Comparison of ENCODE assay signal across 25 cellular contexts in genomic region chr1:221162352-221162751, GRCh38.
DNase-seq lines count a peak whose midpoint lies in the region; ATAC-seq, FAIRE-seq and TF ChIP-seq lines count a peak whose summit lies in the region.
"Had no signal": no experiment of that assay in that cellular context is flagged by ENCODE, and none has a peak within 500 bp of the region (broad histone marks: within the 10 kb centered on the region; RNA-seq: fewer than 3 reads in every experiment).

No MANE protein-coding gene starts in this region.

- no peaks in the 10 kb centered on the region for H3K36me3 ChIP-seq in HEK293 (ENCODE audit: control insufficient read depth in 2 of 2, insufficient read depth in 1 of 2, low read length in 2 of 2)
- H3K36me3 ChIP-seq in endothelial cell of umbilical vein (ENCODE audit: control insufficient read depth in 2 of 2, extremely low read depth in 1 of 2, insufficient read depth in 2 of 2, low read length in 2 of 2), result no peaks in the 10 kb centered on the region

- POLR2A ChIA-PET in HEK293 (lab: Yijun Ruan, JAX), result no interaction called here
- POLR2A ChIA-PET in endothelial cell of umbilical vein (lab: Charles Lee), result no interaction called here

- H3K4me2 ChIP-seq in endothelial cell of umbilical vein (ENCODE audit: insufficient read depth, low read length), result no peak overlapping the region

- no TSS peak for BruUV-seq in endothelial cell of umbilical vein (replicated peaks; lab: Mats Ljungman, UMichigan)

- intact Hi-C loops in endothelial cell of umbilical vein (cut with micrococcal nuclease), result loop anchor here (10.0 kb wide), 1 partner anchor 252 kb away; no protein-coding TSS in a partner anchor

- H3K27ac ChIP-seq in HEK293 (ENCODE audit: extremely low read depth, low read depth, low read length) (no peak overlapping the region), endothelial cell of umbilical vein (ENCODE audit: insufficient read depth, low read depth, low read length) (no peak overlapping the region)

- no peaks in the 10 kb centered on the region for H3K79me2 ChIP-seq in endothelial cell of umbilical vein (ENCODE audit: control insufficient read depth, insufficient read depth, low read length)

- no peaks in the 10 kb centered on the region for H3K9me3 ChIP-seq in HEK293 (ENCODE audit: control insufficient read depth, insufficient read depth, low read depth, low read length)
- no peaks in the 10 kb centered on the region for H3K9me3 ChIP-seq in endothelial cell of umbilical vein (replicated peaks; ENCODE audit: control insufficient read depth, insufficient read depth, low read length)

- H3K9ac ChIP-seq in endothelial cell of umbilical vein (replicated peaks; ENCODE audit: extremely low read depth, insufficient read depth, low read length), result no peak overlapping the region

- H4K20me1 ChIP-seq in endothelial cell of umbilical vein (replicated peaks; ENCODE audit: control insufficient read depth, extremely low read depth, insufficient read depth, low read length), result no peaks in the 10 kb centered on the region

- no peaks in the 10 kb centered on the region for H3K9me1 ChIP-seq in endothelial cell of umbilical vein (replicated peaks; ENCODE audit: control insufficient read depth, extremely low read depth, insufficient read depth, low read length)

- CTCF ChIA-PET in HEK293 (lab: Yijun Ruan, JAX) (no interaction called here), endothelial cell of umbilical vein (lab: Charles Lee) (interaction anchor here (1.3 to 2.2 kb wide), 4 partner anchors 41 to 286 kb away, joined by 4 to 9 read pairs (median 6); no protein-coding TSS in a partner anchor)

- FAIRE-seq in endothelial cell of umbilical vein (lab: Jason Lieb, UNC), result no peak
- FAIRE-seq: GM19239, HepG2 had no signal

- no peak for TF ChIP-seq CTCF in HEK293 (tag by site-specific recombination; IDR thresholded peaks at IDR 0.05)
- no peak for TF ChIP-seq CTCF in endothelial cell of umbilical vein (IDR thresholded peaks at IDR 0.05; ENCODE audit: extremely low read depth in 1 of 2, insufficient read depth in 1 of 2, low read depth in 1 of 2, low read length in 2 of 2)

- TF ChIP-seq POLR2A in endothelial cell of umbilical vein (IDR thresholded peaks at IDR 0.05; ENCODE audit: low read depth, low read length), result no peak

- H3K4me3 ChIP-seq in HEK293 (ENCODE audit: low read depth, low read length), result no peak overlapping the region
- no peak overlapping the region for H3K4me3 ChIP-seq in endothelial cell of umbilical vein (replicated peaks in 1 of 3; ENCODE audit: insufficient read depth in 1 of 3, low read depth in 1 of 3, low read length in 3 of 3)
- H3K4me3 ChIP-seq in skeletal muscle cell (ENCODE audit: low read depth, low read length), result no peak overlapping the region

- no peaks in the 10 kb centered on the region for H3K27me3 ChIP-seq in endothelial cell of umbilical vein (ENCODE audit: control insufficient read depth in 2 of 2, insufficient read depth in 2 of 2, low read length in 2 of 2)

- no peak overlapping the region for H2AFZ ChIP-seq in endothelial cell of umbilical vein (ENCODE audit: low read depth, low read length)

- dilution Hi-C loops in endothelial cell of umbilical vein (cut with MboI; ENCODE audit: extremely low pct_ligation_motif_present, low sequenced_read_pairs), result no loop called here

- H3K4me1 ChIP-seq in HEK293 (ENCODE audit: control insufficient read depth, insufficient read depth, low read length) (no peaks in the 10 kb centered on the region; the same call in 1 of the 2 replicates), endothelial cell of umbilical vein (ENCODE audit: control insufficient read depth, extremely low read depth, insufficient read depth, low read length) (peaks cover 40% of the 10 kb centered on the region)

- DNase-seq in NCI-H510A treated with DMSO at 0.1 percent for 48 hours (lab: John Stamatoyannopoulos, UW) (peak; percentile 9), NCI-H510A (lab: John Stamatoyannopoulos, UW) (no peak), endothelial cell of umbilical vein (ENCODE audit: low read depth, low spot score) (peak; percentile 28), skeletal muscle cell (ENCODE audit: low read depth) (peak; percentile 4), EL (no peak)
- DNase-seq: 8988T; CD4-positive, CD25-positive, alpha-beta regulatory T cell; COR-L47; DMS 273 treated with DMSO at 0.1 percent for 48 hours; DND-41; GDM1; GOT3; KBM-7; NCI-H1694 treated with DMSO at 0.1 percent for 48 hours; NCI-H2107; NCI-H226; NCI-H526 treated with DMSO at 0.1 percent for 48 hours; RPMI8226; SHP77 treated with DMSO at 0.1 percent for 48 hours had no signal

- no peak for ATAC-seq in GM18498 (IDR thresholded peaks at IDR 0.05; ENCODE audit: unreplicated experiment)
- no peak for ATAC-seq in GM21737 (IDR thresholded peaks at IDR 0.05; ENCODE audit: unreplicated experiment)
- ATAC-seq: HepG2, SK-N-SH treated with all-trans-retinoic acid at 6 μM for 48 hours had no signal

TF ChIP-seq in HEK293, 187 proteins besides CTCF, POLR2A, EP300 and RAD21 (continues in another document):
- TF ChIP-seq IKZF3 (tag by site-specific recombination; IDR thresholded peaks at IDR 0.05), result peak; percentile 59; the same call in 1 of the 2 replicates
- no peak for TF ChIP-seq ZBTB6 (tag by site-specific recombination; IDR thresholded peaks at IDR 0.05)
- TF ChIP-seq SETDB1 (IDR thresholded peaks at IDR 0.05; ENCODE audit: insufficient read length, low read length), result peak; percentile 52
- no peak for TF ChIP-seq ZSCAN18 (tag by site-specific recombination; IDR thresholded peaks at IDR 0.05)
- TF ChIP-seq MZF1 (tag by site-specific recombination; IDR thresholded peaks at IDR 0.05; ENCODE audit: borderline replicate concordance), result peak; percentile 69; the same call in 1 of the 2 replicates
- no peak for TF ChIP-seq ZNF266 (tag by site-specific recombination; IDR thresholded peaks at IDR 0.05; ENCODE audit: low read depth)
- TF ChIP-seq ZBTB8A (tag by site-specific recombination; IDR thresholded peaks at IDR 0.05), result 0 out of 2 replicates have a peak, but pooled peaks have one; percentile 2
- no peak for TF ChIP-seq ZNF558 (tag by site-specific recombination; IDR thresholded peaks at IDR 0.05)
- no peak for TF ChIP-seq BCL11A (tag by site-specific recombination; IDR thresholded peaks at IDR 0.05; ENCODE audit: low read depth)

TF ChIP-seq in endothelial cell of umbilical vein, 7 proteins besides CTCF, POLR2A, EP300 and RAD21:
- TF ChIP-seq POLR2AphosphoS5 (IDR thresholded peaks at IDR 0.05; ENCODE audit: insufficient read depth, low read depth, low read length), result no peak
- TF ChIP-seq MYC (IDR thresholded peaks at IDR 0.05; ENCODE audit: low read depth, low read length), result no peak
- no peak for TF ChIP-seq EZH2 (IDR thresholded peaks at IDR 0.05; ENCODE audit: borderline replicate concordance, low read depth, low read length, severe bottlenecking)
- no peak for TF ChIP-seq MAX (IDR thresholded peaks at IDR 0.05; ENCODE audit: insufficient read depth, insufficient read length)
- TF ChIP-seq GATA2 (IDR thresholded peaks at IDR 0.05; ENCODE audit: insufficient read depth, insufficient read length, low read depth, low read length), result no peak
- no peak for TF ChIP-seq JUN (IDR thresholded peaks at IDR 0.05; ENCODE audit: borderline replicate concordance, insufficient read depth, insufficient read length, low read depth)
- no peak for TF ChIP-seq FOS (IDR thresholded peaks at IDR 0.05; ENCODE audit: borderline replicate concordance, insufficient read depth, low read length)

Comparison
In these comparisons a context has a peak if more than half of its experiments do, and no peak if none do; other contexts are left out.
1. DNase-seq: peak in NCI-H510A treated with DMSO at 0.1 percent for 48 hours (single experiment), endothelial cell of umbilical vein (single experiment) and skeletal muscle cell (single experiment); none in NCI-H510A (single experiment) and EL (single experiment).